8 cellular contexts compared by ENCODE assay signal in the genomic region with DNA sequence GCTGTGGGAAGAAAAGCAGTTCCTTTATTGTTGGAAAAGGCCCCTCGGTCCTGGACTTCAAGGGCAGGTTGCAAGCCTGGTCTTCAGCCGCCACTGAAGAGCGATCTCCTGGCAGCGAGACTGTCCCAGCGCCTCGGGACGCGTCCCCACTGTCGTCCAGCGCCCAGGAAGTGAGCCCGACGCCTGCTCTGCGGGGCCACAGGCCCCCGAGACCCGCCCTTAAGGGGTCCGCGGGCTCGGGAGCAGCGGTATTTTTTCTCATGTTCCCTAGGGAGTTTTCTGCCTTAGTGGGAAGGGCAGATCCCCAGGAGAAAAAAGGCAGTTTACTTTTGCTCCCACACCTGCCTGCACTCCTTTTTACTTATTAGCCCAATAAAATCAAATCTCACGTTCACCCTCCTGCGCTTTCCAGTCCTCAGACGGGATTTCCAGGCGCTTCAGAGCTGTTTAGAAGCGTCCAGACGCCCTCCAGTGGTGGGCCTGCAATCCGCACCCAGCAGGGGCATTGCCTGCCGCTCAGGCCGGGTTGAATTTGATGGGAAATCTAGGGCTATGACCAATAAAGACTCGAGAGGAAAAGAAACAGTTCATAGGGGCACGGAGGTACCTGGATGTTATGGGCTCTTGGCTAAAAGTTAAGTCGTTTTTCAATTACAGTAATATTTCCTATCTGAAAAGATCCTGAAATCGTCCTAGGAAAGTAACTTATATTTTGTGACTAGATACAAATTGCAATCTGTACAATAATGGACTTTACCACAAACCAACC. TPM values are rescaled to one million over a fixed set of nuclear protein-coding genes. Genes with fewer than 3 reads are reported as not detected.
DNase-seq lines count a peak whose midpoint lies in the region; ATAC-seq and TF ChIP-seq lines count a peak whose summit lies in the region.

No MANE protein-coding gene starts in this region.

- intact Hi-C loops in lower lobe of right lung (cut with DNase I): no loop called here

- 2 to 3% methylated on average over 30 to 32 of the region's 32 CpGs for WGBS in ectodermal cell, 2 experiments

- no peaks in the 10 kb centered on the region for H3K36me3 Mint-ChIP-seq in activated CD4-positive, alpha-beta memory T cell treated with anti-CD3 and anti-CD28 coated beads, Interleukin-2, amount 10 ng/mL, durations not matched to agents 7 days and 5 days (ENCODE audit: low read depth)

- no peak overlapping the region for H3K4me3 Mint-ChIP-seq in activated CD4-positive, alpha-beta memory T cell treated with anti-CD3 and anti-CD28 coated beads, Interleukin-2, amount 10 ng/mL, durations not matched to agents 7 days and 5 days

- H3K9me3 ChIP-seq in ectodermal cell (ENCODE audit: control insufficient read depth, low read length) (no peaks in the 10 kb centered on the region), lower lobe of right lung (no peaks in the 10 kb centered on the region)

- CTCF ChIA-PET in activated CD4-positive, alpha-beta memory T cell treated with anti-CD3 and anti-CD28 coated beads, Interleukin-2, amount 10 ng/mL, durations not matched to agents 7 days and 5 days (lab: Charles Lee): interaction anchor here (0.9 to 1.8 kb wide), 3 partner anchors 9 to 101 kb away, joined by 3 to 8 read pairs (median 5); no protein-coding TSS in a partner anchor

- peak; percentile 99 for TF ChIP-seq CTCF in C4-2B (conservative IDR thresholded peaks at IDR 0.05)
- peak; percentile 94 for TF ChIP-seq CTCF in lower lobe of right lung (IDR thresholded peaks at IDR 0.05)

- H3K27me3 ChIP-seq in ectodermal cell (ENCODE audit: control insufficient read depth, insufficient read depth, low read length, poor library complexity, severe bottlenecking) (no peaks in the 10 kb centered on the region), lower lobe of right lung (ENCODE audit: low read depth) (peaks cover 46% of the 10 kb centered on the region)

- peaks cover 66% of the 10 kb centered on the region for H3K27me3 Mint-ChIP-seq in activated CD4-positive, alpha-beta memory T cell treated with anti-CD3 and anti-CD28 coated beads, Interleukin-2, amount 10 ng/mL, durations not matched to agents 7 days and 5 days

- H3K27ac Mint-ChIP-seq in activated CD4-positive, alpha-beta memory T cell treated with anti-CD3 and anti-CD28 coated beads, Interleukin-2, amount 10 ng/mL, durations not matched to agents 7 days and 5 days: no peak overlapping the region

- no peaks in the 10 kb centered on the region for H3K4me1 ChIP-seq in ectodermal cell (ENCODE audit: control insufficient read depth, insufficient read depth, low read length)
- peaks cover 39% of the 10 kb centered on the region for H3K4me1 ChIP-seq in lower lobe of right lung

- H3K36me3 ChIP-seq in ectodermal cell (ENCODE audit: control insufficient read depth, insufficient read depth, low read length): no peaks in the 10 kb centered on the region
- H3K36me3 ChIP-seq in lower lobe of right lung: no peaks in the 10 kb centered on the region

- DNase-seq in NCI-H526 treated with DMSO at 0.1 percent for 48 hours (lab: John Stamatoyannopoulos, UW) (peak; percentile 64), lower lobe of right lung (peak; percentile 84)
- DNase-seq in activated CD4-positive, alpha-beta memory T cell treated with anti-CD3 and anti-CD28 coated beads, Interleukin-2, amount 10 ng/mL, durations not matched to agents 7 days and 5 days: peak; percentile 74
- DNase-seq in stimulated activated CD4-positive, alpha-beta T cell treated with anti-CD3 and anti-CD28 coated beads, TNF-alpha, amount 100 ng/mL, for 1 hour (ENCODE audit: low read depth in 3 of 3, low spot score in 1 of 3): peak; percentile 8 to 60 (median 16)

- H3K4me1 Mint-ChIP-seq in activated CD4-positive, alpha-beta memory T cell treated with anti-CD3 and anti-CD28 coated beads, Interleukin-2, amount 10 ng/mL, durations not matched to agents 7 days and 5 days: peaks cover 30% of the 10 kb centered on the region

- H3K4me3 ChIP-seq in ectodermal cell (ENCODE audit: insufficient read depth, low read depth, low read length) (peak overlapping the region; percentile 86), lower lobe of right lung (peak overlapping the region; percentile 71)

- ATAC-seq in GM19372 (IDR thresholded peaks at IDR 0.05; ENCODE audit: low read depth, unreplicated experiment) (peak; percentile 60), HG03469 (IDR thresholded peaks at IDR 0.05; ENCODE audit: unreplicated experiment) (peak; percentile 81), lower lobe of right lung (peak; percentile 73 to 85)

- peak overlapping the region; percentile 97 for H3K27ac ChIP-seq in C4-2B
- no peak overlapping the region for H3K27ac ChIP-seq in ectodermal cell (ENCODE audit: insufficient read depth, low read depth, low read length, poor library complexity, severe bottlenecking)
- peak overlapping the region; percentile 53 for H3K27ac ChIP-seq in lower lobe of right lung

- no peaks in the 10 kb centered on the region for H3K9me3 Mint-ChIP-seq in activated CD4-positive, alpha-beta memory T cell treated with anti-CD3 and anti-CD28 coated beads, Interleukin-2, amount 10 ng/mL, durations not matched to agents 7 days and 5 days

- POLR2A ChIA-PET in activated CD4-positive, alpha-beta memory T cell treated with anti-CD3 and anti-CD28 coated beads, Interleukin-2, amount 10 ng/mL, durations not matched to agents 7 days and 5 days (lab: Charles Lee): no interaction called here

RNA-seq across cellular contexts. Expression of a gene that starts 2.8 kb away (rescaled TPM):
- not detected for total RNA-seq in activated CD4-positive, alpha-beta memory T cell treated with anti-CD3 and anti-CD28 coated beads, Interleukin-2, amount 10 ng/mL, durations not matched to agents 7 days and 5 days
- polyA plus RNA-seq in ectodermal cell (2013, experiment 1 of 4): 83.2 TPM
- polyA plus RNA-seq in ectodermal cell (2013, experiment 2 of 4): 96.7 TPM
- polyA plus RNA-seq in ectodermal cell (2013, experiment 3 of 4): 35.9 TPM
- 44.4 TPM for polyA plus RNA-seq in ectodermal cell (2013, experiment 4 of 4)
- total RNA-seq in lower lobe of right lung: 10.2 TPM

Comparison
In these comparisons a context has a peak if more than half of its experiments do, and no peak if none do; other contexts are left out.
1. DNase-seq: peak in every context shown above with its lines; median percentile 84 in lower lobe of right lung; 74 in activated CD4-positive, alpha-beta memory T cell treated with anti-CD3 and anti-CD28 coated beads, Interleukin-2, amount 10 ng/mL, durations not matched to agents 7 days and 5 days; 64 in NCI-H526 treated with DMSO at 0.1 percent for 48 hours; 16 in stimulated activated CD4-positive, alpha-beta T cell treated with anti-CD3 and anti-CD28 coated beads, TNF-alpha, amount 100 ng/mL, for 1 hour.
2. RNA of a gene that starts 2.8 kb away (total RNA-seq): 10.2 TPM in lower lobe of right lung (single experiment); not detected in activated CD4-positive, alpha-beta memory T cell treated with anti-CD3 and anti-CD28 coated beads, Interleukin-2, amount 10 ng/mL, durations not matched to agents 7 days and 5 days; every median in the first group is over 10 times any median in the second.
3. Peak in every context shown above with its lines, with median percentiles within 50 percentile points of each other: ATAC-seq.